ENCODE assay signal across 8 cellular contexts in the genomic region with DNA sequence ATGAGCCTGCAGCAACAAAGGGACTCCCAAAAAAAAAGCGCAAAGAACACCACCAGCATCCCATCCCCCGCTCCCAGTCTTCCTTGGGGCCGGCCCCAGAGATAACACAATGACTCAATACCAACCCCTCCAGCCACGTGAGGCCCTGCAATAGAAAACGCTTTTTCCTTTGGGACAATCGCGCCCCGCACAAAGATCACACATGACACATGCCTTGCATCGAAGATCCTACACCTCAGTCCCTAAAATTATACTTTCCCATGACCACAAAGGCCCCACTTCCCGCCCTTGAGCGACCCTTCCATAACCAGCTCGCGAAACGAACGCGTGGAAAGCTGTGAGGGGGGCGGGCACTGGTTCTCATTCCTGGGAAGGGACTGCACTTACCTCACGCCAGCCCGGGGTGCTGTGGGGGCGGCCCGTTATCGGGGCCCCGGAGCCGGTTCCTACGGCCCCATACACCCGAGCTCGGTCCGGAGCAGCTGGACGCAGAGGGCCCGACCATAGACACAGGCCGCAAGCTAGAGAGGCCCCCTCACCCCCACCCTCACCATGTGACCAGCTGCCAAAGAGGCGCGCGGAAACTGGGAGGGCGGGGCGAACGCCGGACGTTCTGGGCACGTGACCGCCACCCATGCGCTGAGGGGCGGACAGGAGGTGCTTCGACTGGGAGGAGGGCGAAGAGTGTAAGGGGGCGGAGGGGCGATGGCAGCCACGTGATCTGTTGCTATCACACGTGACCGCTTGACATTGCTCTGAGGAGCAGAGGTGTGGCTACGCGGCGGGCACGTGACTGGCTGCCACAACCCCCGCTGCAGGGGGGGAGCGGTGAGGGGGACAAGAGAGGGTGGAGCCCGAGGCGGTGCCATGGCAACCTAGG. TPM values are rescaled to one million over a fixed set of nuclear protein-coding genes. Genes with fewer than 3 reads are reported as not detected.
A peak's percentile ranks its signal among the peaks of the same experiment; 100 is the strongest.
DNase-seq lines count a peak whose midpoint lies in the region; ATAC-seq and TF ChIP-seq lines count a peak whose summit lies in the region.

A gene (minus strand): TSS at position 523 of the 880 bp plus-strand sequence. CDS start 593 bp downstream, outside the sequence.

- TF ChIP-seq POLR2A in GM18951 (IDR thresholded peaks at IDR 0.05; ENCODE audit: extremely low read depth, insufficient read depth, insufficient read length): peak; percentile 79

- H3K4me3 Mint-ChIP-seq in activated B cell treated with CpG ODN at 0.5 μM for 24 hours: peak within 1 kb of the TSS; percentile 90
- H3K4me3 Mint-ChIP-seq in immature natural killer cell: peak within 1 kb of the TSS; percentile 87 to 95 (median 87)

- intact Hi-C loops in activated B cell treated with CpG ODN at 0.5 μM for 24 hours (cut with micrococcal nuclease): loop anchor here (1.0 to 5.0 kb wide), 9 partner anchors 8 to 1065 kb away; a partner anchor contains a TSS

- DNase-seq in AG08395 (ENCODE audit: low spot score) (peak; percentile 99), NCI-H345 (lab: John Stamatoyannopoulos, UW) (peak; percentile 99), activated B cell treated with CpG ODN at 0.5 μM for 24 hours (peak; percentile 94), caudate nucleus (lab: John Stamatoyannopoulos, UW) (peak; percentile 94 to 100 (median 100)), immature natural killer cell (peak; percentile 98 to 99 (median 98)), smooth muscle cell of the brain vasculature (ENCODE audit: low read depth, low spot score) (peak; percentile 99)

- H3K27ac ChIP-seq in caudate nucleus (ENCODE audit: low read depth, low read length): peak within 1 kb of the TSS; percentile 89

- H3K9me3 Mint-ChIP-seq in activated B cell treated with CpG ODN at 0.5 μM for 24 hours (no peaks in the 10 kb centered on the region), immature natural killer cell (no peaks in the 10 kb centered on the region)

- H3K27me3 Mint-ChIP-seq in activated B cell treated with CpG ODN at 0.5 μM for 24 hours: no peaks in the 10 kb centered on the region
- peaks cover 6 to 13% (median 11%) of the 10 kb centered on the region in 3 donors for H3K27me3 Mint-ChIP-seq in immature natural killer cell (ENCODE audit: low read depth in 3 of 3)

- no peak for TF ChIP-seq CTCF in activated B cell treated with CpG ODN at 0.5 μM for 24 hours (IDR thresholded peaks at IDR 0.05)

- H3K27ac Mint-ChIP-seq in activated B cell treated with CpG ODN at 0.5 μM for 24 hours: peak within 1 kb of the TSS; percentile 87
- H3K27ac Mint-ChIP-seq in immature natural killer cell: peak within 1 kb of the TSS; percentile 89 to 99 (median 96)

- H3K4me1 Mint-ChIP-seq in activated B cell treated with CpG ODN at 0.5 μM for 24 hours (peaks cover 55% of the 10 kb centered on the region), immature natural killer cell (peaks cover 51 to 64% of the 10 kb centered on the region in 2 donors)

- ATAC-seq in HG03196 (IDR thresholded peaks at IDR 0.05; ENCODE audit: unreplicated experiment) (peak; percentile 71), activated B cell treated with CpG ODN at 0.5 μM for 24 hours (ENCODE audit: low read depth) (peak; percentile 76)

- CTCF ChIA-PET in activated B cell treated with CpG ODN at 0.5 μM for 24 hours (lab: Charles Lee): no interaction called here

- H3K36me3 Mint-ChIP-seq in activated B cell treated with CpG ODN at 0.5 μM for 24 hours (ENCODE audit: low read depth) (peaks cover 51% of the 10 kb centered on the region), immature natural killer cell (peaks cover 4 to 15% (median 4%) of the 10 kb centered on the region in 3 donors)

- in situ Hi-C loops in GM18951 (cut with MboI; ENCODE audit: low sequenced_read_pairs, unreplicated experiment): no loop called here

- POLR2A ChIA-PET in activated B cell treated with CpG ODN at 0.5 μM for 24 hours (lab: Charles Lee): interaction anchor here (0.6 to 1.2 kb wide), 8 partner anchors 10 to 1376 kb away, joined by 3 to 6 read pairs (median 3); a partner anchor contains a TSS

RNA-seq across cellular contexts. Expression of the gene that starts here (rescaled TPM):
- 95.7 and 95.9 TPM in 2 replicates for total RNA-seq in activated B cell treated with CpG ODN at 0.5 μM for 24 hours
- polyA plus RNA-seq in immature natural killer cell: 100 to 1,000 TPM in 1 of 3 donors, 10 to 100 TPM in 2; 68.7 to 133 (median 75.6) TPM

Comparison
In these comparisons a context has a peak if more than half of its experiments do, and no peak if none do; other contexts are left out.
1. Peak in every context shown above with its lines: DNase-seq, ATAC-seq and H3K27ac ChIP-seq.